24 cellular contexts compared by ENCODE assay signal in the genomic region with DNA sequence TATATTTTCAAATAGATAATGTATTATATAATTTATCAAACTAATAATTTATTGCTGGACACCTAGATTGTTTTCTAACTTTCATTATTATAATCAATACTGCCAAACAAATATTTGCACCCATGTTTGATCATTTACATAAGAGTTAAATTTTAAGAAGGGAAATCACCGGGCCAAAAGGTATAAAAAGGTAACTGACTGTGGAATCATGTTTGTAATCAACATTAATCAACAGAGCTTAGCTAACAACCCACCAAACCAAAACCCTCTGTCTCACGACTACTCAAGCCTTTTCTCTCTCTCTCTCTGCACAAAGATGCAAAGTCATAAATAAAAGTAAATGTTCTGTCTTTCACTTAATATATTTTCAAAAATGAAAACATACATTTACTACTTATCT. TPM values are rescaled to one million over a fixed set of nuclear protein-coding genes. Genes with fewer than 3 reads are reported as not detected.
DNase-seq lines count a peak whose midpoint lies in the region; TF ChIP-seq lines count a peak whose summit lies in the region.
"Had no signal": no experiment of that assay in that cellular context is flagged by ENCODE, and none has a peak within 500 bp of the region (broad histone marks: within the 10 kb centered on the region; RNA-seq: fewer than 3 reads in every experiment).

No MANE protein-coding gene starts in this region.

- H3K79me2 ChIP-seq in Loucy (ENCODE audit: insufficient read depth, low read length) (peaks cover 81% of the 10 kb centered on the region), osteoblast (ENCODE audit: insufficient read depth, low read length) (peaks cover 29% of the 10 kb centered on the region)

- H3K4me1 ChIP-seq in Loucy (ENCODE audit: insufficient read depth, low read length, poor library complexity, severe bottlenecking): peaks cover 30% of the 10 kb centered on the region
- H3K4me1 ChIP-seq in osteoblast (ENCODE audit: insufficient read depth, low read length): peaks cover 16% of the 10 kb centered on the region
- H3K4me1 ChIP-seq: sigmoid colon, SJSA1 had no signal

- no peak overlapping the region for H3K27ac ChIP-seq in osteoblast (ENCODE audit: low read depth, low read length)
- H3K27ac ChIP-seq: epithelial cell of prostate, heart left ventricle, sigmoid colon, SJSA1, stomach had no signal

- H3K4me3 Mint-ChIP-seq in activated T-cell treated with anti-CD3 and anti-CD28 coated beads, Interleukin-2, amount 50 U/mL, for 24 hours: no peak overlapping the region
- H3K4me3 Mint-ChIP-seq in immature natural killer cell: no peak overlapping the region
- peak overlapping the region; percentile 20 for H3K4me3 Mint-ChIP-seq in progenitor cell of endocrine pancreas (ENCODE audit: low read depth)
- H3K4me3 Mint-ChIP-seq: naive B cell had no signal

- no peaks in the 10 kb centered on the region for H3F3A ChIP-seq in Loucy (ENCODE audit: low read depth)

- peak overlapping the region; percentile 2 for H3K4me2 ChIP-seq in Loucy (ENCODE audit: low read depth, low read length, poor library complexity, severe bottlenecking)
- no peak overlapping the region for H3K4me2 ChIP-seq in osteoblast (ENCODE audit: insufficient read depth, low read length)

- peaks cover 48% of the 10 kb centered on the region for H3K36me3 ChIP-seq in Loucy (ENCODE audit: insufficient read depth, low read length)
- no peaks in the 10 kb centered on the region for H3K36me3 ChIP-seq in osteoblast (ENCODE audit: insufficient read depth, low read length)

- no peak overlapping the region for H3K9ac ChIP-seq in Loucy (ENCODE audit: low read depth, low read length, poor library complexity, severe bottlenecking)

- TF ChIP-seq CTCF in Loucy (conservative IDR thresholded peaks at IDR 0.05; ENCODE audit: low read length) (no peak), progenitor cell of endocrine pancreas (IDR thresholded peaks at IDR 0.05; ENCODE audit: unreplicated experiment) (no peak), osteoblast (IDR thresholded peaks at IDR 0.05; ENCODE audit: extremely low read depth, low read depth, low read length) (no peak)

- H3K27me3 ChIP-seq in Loucy (ENCODE audit: insufficient read depth, low read length, poor library complexity, severe bottlenecking): no peaks in the 10 kb centered on the region
- no peaks in the 10 kb centered on the region for H3K27me3 ChIP-seq in osteoblast (ENCODE audit: insufficient read depth, low read length)
- H3K27me3 ChIP-seq: heart left ventricle, sigmoid colon, SJSA1, stomach, tibial nerve had no signal

- no peaks in the 10 kb centered on the region for H3K9me2 ChIP-seq in Loucy (replicated peaks; ENCODE audit: low read depth, low read length)

- peak overlapping the region; percentile 50 for H3K27ac Mint-ChIP-seq in activated T-cell treated with anti-CD3 and anti-CD28 coated beads, Interleukin-2, amount 50 U/mL, for 24 hours
- H3K27ac Mint-ChIP-seq in immature natural killer cell (peak overlapping the region; percentile 9 to 77 (median 62)), progenitor cell of endocrine pancreas (peak overlapping the region; percentile 91)
- H3K27ac Mint-ChIP-seq: activated naive CD4-positive, alpha-beta T cell treated with anti-CD3 and anti-CD28 coated beads, Interleukin-2, amount 50 U/mL, for 72 hours had no signal

- H3K9me3 ChIP-seq in Loucy (ENCODE audit: insufficient read depth, low read depth, low read length) (no peaks in the 10 kb centered on the region), osteoblast (ENCODE audit: low read depth, low read length) (no peaks in the 10 kb centered on the region)
- H3K9me3 ChIP-seq: heart left ventricle, sigmoid colon, SJSA1, stomach, tibial nerve had no signal

- H3K4me3 ChIP-seq in Loucy (ENCODE audit: low read length, poor library complexity, severe bottlenecking) (no peak overlapping the region), osteoblast (ENCODE audit: insufficient read depth, low read length) (no peak overlapping the region)
- H3K4me3 ChIP-seq: heart left ventricle, sigmoid colon, SJSA1, stomach, tibial nerve had no signal

- no peak for DNase-seq in activated T-cell treated with anti-CD3 and anti-CD28 coated beads, Interleukin-2, amount 50 U/mL, for 24 hours
- no peak for DNase-seq in activated T-cell treated with anti-CD3 and anti-CD28 coated beads for 4 hours
- no peak for DNase-seq in immature natural killer cell
- DNase-seq in progenitor cell of endocrine pancreas (ENCODE audit: low spot score, unreplicated experiment): no peak
- DNase-seq in SHP77 treated with DMSO at 0.1 percent for 48 hours (lab: John Stamatoyannopoulos, UW): no peak
- no peak for DNase-seq in NCI-H524 (lab: John Stamatoyannopoulos, UW)
- no peak for DNase-seq in osteoblast (ENCODE audit: insufficient read length, low spot score, missing footprints)
- DNase-seq: activated CD4-positive, alpha-beta T cell treated with anti-CD3 and anti-CD28 coated beads for 1 hour; H7; heart left ventricle; KG1; naive B cell; NCI-H1436 treated with DMSO at 0.1 percent for 48 hours; NCI-H2171; NCI-H524 treated with DMSO at 0.1 percent for 48 hours; sigmoid colon; stomach; T-helper 1 cell had no signal

- peaks cover 73% of the 10 kb centered on the region for H4K20me1 ChIP-seq in Loucy (ENCODE audit: insufficient read depth, low read length, poor library complexity, severe bottlenecking)
- H4K20me1 ChIP-seq in osteoblast (ENCODE audit: insufficient read depth, low read length): no peaks in the 10 kb centered on the region

- peaks cover 80% of the 10 kb centered on the region for H3K36me3 Mint-ChIP-seq in activated T-cell treated with anti-CD3 and anti-CD28 coated beads, Interleukin-2, amount 50 U/mL, for 24 hours (ENCODE audit: low read depth)
- H3K36me3 Mint-ChIP-seq in immature natural killer cell: peaks cover 7 to 13% (median 10%) of the 10 kb centered on the region in 3 donors
- peaks cover 6% of the 10 kb centered on the region for H3K36me3 Mint-ChIP-seq in progenitor cell of endocrine pancreas (ENCODE audit: insufficient read depth)

- no peaks in the 10 kb centered on the region for H3K27me3 Mint-ChIP-seq in activated T-cell treated with anti-CD3 and anti-CD28 coated beads, Interleukin-2, amount 50 U/mL, for 24 hours
- H3K27me3 Mint-ChIP-seq in immature natural killer cell (ENCODE audit: low read depth in 3 of 3) (no peaks in the 10 kb centered on the region), progenitor cell of endocrine pancreas (no peaks in the 10 kb centered on the region)
- H3K27me3 Mint-ChIP-seq: naive B cell had no signal

- no peak overlapping the region for H2AFZ ChIP-seq in Loucy (ENCODE audit: low read length)
- H2AFZ ChIP-seq in osteoblast (ENCODE audit: low read length): no peak overlapping the region

- peaks cover 71% of the 10 kb centered on the region for H3K4me1 Mint-ChIP-seq in activated T-cell treated with anti-CD3 and anti-CD28 coated beads, Interleukin-2, amount 50 U/mL, for 24 hours (ENCODE audit: low read depth)
- peaks cover 51 to 83% of the 10 kb centered on the region in 2 donors for H3K4me1 Mint-ChIP-seq in immature natural killer cell
- peaks cover 44% of the 10 kb centered on the region for H3K4me1 Mint-ChIP-seq in progenitor cell of endocrine pancreas (ENCODE audit: low read depth)

- no peaks in the 10 kb centered on the region for H3K9me3 Mint-ChIP-seq in activated T-cell treated with anti-CD3 and anti-CD28 coated beads, Interleukin-2, amount 50 U/mL, for 24 hours
- H3K9me3 Mint-ChIP-seq in immature natural killer cell: no peaks in the 10 kb centered on the region
- peaks cover 3% of the 10 kb centered on the region for H3K9me3 Mint-ChIP-seq in progenitor cell of endocrine pancreas (ENCODE audit: low read depth)
- H3K9me3 Mint-ChIP-seq: activated naive CD4-positive, alpha-beta T cell treated with anti-CD3 and anti-CD28 coated beads, Interleukin-2, amount 50 U/mL, for 72 hours; naive B cell had no signal

RNA-seq across cellular contexts. Expression of a gene that starts 14.8 kb away (rescaled TPM):
- polyA plus RNA-seq in immature natural killer cell: 100 to 1,000 TPM; 153 to 217 (median 197) TPM
- 6.5 and 6.6 TPM in 2 replicates for total RNA-seq in progenitor cell of endocrine pancreas
- 8.5 and 14.5 TPM in 2 replicates for total RNA-seq in osteoblast

RNA-seq across cellular contexts. Expression of a gene that starts 18.0 kb away (rescaled TPM):
- polyA plus RNA-seq in immature natural killer cell: 10 to 100 TPM in 2 of 3 donors, 1 to 10 TPM in 1; 6.6 to 15.4 (median 10.8) TPM
- total RNA-seq in progenitor cell of endocrine pancreas (48.3 and 51.2 TPM in 2 replicates), osteoblast (61.2 and 62.5 TPM in 2 replicates)

RNA-seq across cellular contexts. Expression of a gene that starts 52.9 kb away (rescaled TPM):
- polyA plus RNA-seq in immature natural killer cell: not detected
- total RNA-seq in progenitor cell of endocrine pancreas (not detected in 2 replicates), osteoblast (not detected in 2 replicates)
- total RNA-seq: H7, heart left ventricle, posterior vena cava, SJSA1, stomach, tibial nerve had no signal
- polyA plus RNA-seq: heart left ventricle, sigmoid colon, stomach had no signal
